In genomic region chr7:2211259-2211575, GRCh38 we compare ENCODE assay signal across 22 cellular contexts. TPM values are rescaled to one million over a fixed set of nuclear protein-coding genes. Genes with fewer than 3 reads are reported as not detected.
A peak's percentile ranks its signal among the peaks of the same experiment; 100 is the strongest.
DNase-seq lines count a peak whose midpoint lies in the region; ATAC-seq and TF ChIP-seq lines count a peak whose summit lies in the region.
"Had no signal": no experiment of that assay in that cellular context is flagged by ENCODE, and none has a peak within 500 bp of the region (broad histone marks: within the 10 kb centered on the region; RNA-seq: fewer than 3 reads in every experiment).

No MANE protein-coding gene starts in this region.

- no peaks in the 10 kb centered on the region for H3K9me2 ChIP-seq in hepatocyte (replicated peaks; ENCODE audit: insufficient read depth)

- H3K4me1 ChIP-seq in osteoblast (ENCODE audit: insufficient read depth, low read length) (no peaks in the 10 kb centered on the region), hepatocyte (ENCODE audit: insufficient read depth) (no peaks in the 10 kb centered on the region)
- no peaks in the 10 kb centered on the region for H3K4me1 ChIP-seq in effector memory CD4-positive, alpha-beta T cell (ENCODE audit: control insufficient read depth, insufficient read depth, low read length, poor library complexity, severe bottlenecking)

- H3K27me3 Mint-ChIP-seq in natural killer cell treated with Interleukin-12 subunit alpha and Interleukin-12 subunit beta and Interleukin-15 and Interleukin-18, amount 100 ng/mL, for 72 hours = no peaks in the 10 kb centered on the region
- H3K27me3 Mint-ChIP-seq in natural killer cell (ENCODE audit: low read depth in 2 of 2) = no peaks in the 10 kb centered on the region
- H3K27me3 Mint-ChIP-seq in glutamatergic neuron (ENCODE audit: unreplicated experiment) = peaks cover 11% of the 10 kb centered on the region

- no peak for ATAC-seq in natural killer cell treated with Interleukin-12 subunit alpha and Interleukin-12 subunit beta and Interleukin-15 and Interleukin-18, amount 100 ng/mL, for 72 hours
- ATAC-seq in natural killer cell = no peak
- ATAC-seq: K562 had no signal

- H3K27me3 ChIP-seq in osteoblast (ENCODE audit: insufficient read depth, low read length) (no peaks in the 10 kb centered on the region), hepatocyte (no peaks in the 10 kb centered on the region)
- H3K27me3 ChIP-seq in effector memory CD4-positive, alpha-beta T cell (replicated peaks; ENCODE audit: control insufficient read depth, insufficient read depth, low read length, poor library complexity, severe bottlenecking) = no peaks in the 10 kb centered on the region

- peaks cover 10% of the 10 kb centered on the region for H4K20me1 ChIP-seq in osteoblast (ENCODE audit: insufficient read depth, low read length)
- H4K20me1 ChIP-seq in hepatocyte (ENCODE audit: insufficient read depth, poor library complexity, severe bottlenecking) = no peaks in the 10 kb centered on the region

- H3K4me1 Mint-ChIP-seq in natural killer cell treated with Interleukin-12 subunit alpha and Interleukin-12 subunit beta and Interleukin-15 and Interleukin-18, amount 100 ng/mL, for 72 hours (ENCODE audit: low read depth in 2 of 2) = peaks cover 0 to 8% of the 10 kb centered on the region in 2 donors
- H3K4me1 Mint-ChIP-seq in natural killer cell (peaks cover 0 to 5% of the 10 kb centered on the region in 2 donors), glutamatergic neuron (ENCODE audit: low read depth, unreplicated experiment) (peaks cover 12% of the 10 kb centered on the region)
- H3K4me1 Mint-ChIP-seq: CD14-positive monocyte had no signal

- peaks cover 32% of the 10 kb centered on the region for H3K36me3 ChIP-seq in osteoblast (ENCODE audit: insufficient read depth, low read length)
- H3K36me3 ChIP-seq in hepatocyte (replicated peaks; ENCODE audit: insufficient read depth, low read depth) = no peaks in the 10 kb centered on the region
- peaks cover 34% of the 10 kb centered on the region for H3K36me3 ChIP-seq in effector memory CD4-positive, alpha-beta T cell (ENCODE audit: control insufficient read depth, insufficient read depth, low read length)

- WGBS in hepatocyte (ENCODE audit: low lambda C conversion rate, missing lambda C conversion rate) = 94% methylated on average over 8 of the region's 8 CpGs

- H3K4me3 ChIP-seq in osteoblast (ENCODE audit: insufficient read depth, low read length) = no peak overlapping the region
- H3K4me3 ChIP-seq in hepatocyte = no peak overlapping the region
- no peak overlapping the region for H3K4me3 ChIP-seq in effector memory CD4-positive, alpha-beta T cell (ENCODE audit: insufficient read depth, low read depth, low read length, poor library complexity, severe bottlenecking)
- H3K4me3 ChIP-seq: GM23248, K562 had no signal

- no peak overlapping the region for H3K4me3 Mint-ChIP-seq in natural killer cell treated with Interleukin-12 subunit alpha and Interleukin-12 subunit beta and Interleukin-15 and Interleukin-18, amount 100 ng/mL, for 72 hours
- no peak overlapping the region for H3K4me3 Mint-ChIP-seq in natural killer cell
- no peak overlapping the region for H3K4me3 Mint-ChIP-seq in glutamatergic neuron (ENCODE audit: unreplicated experiment)
- H3K4me3 Mint-ChIP-seq: CD14-positive monocyte had no signal

- H3K27ac ChIP-seq in osteoblast (ENCODE audit: low read depth, low read length) (no peak overlapping the region), hepatocyte (no peak overlapping the region)
- H3K27ac ChIP-seq in effector memory CD4-positive, alpha-beta T cell (ENCODE audit: insufficient read depth, low read length, poor library complexity, severe bottlenecking) = no peak overlapping the region
- H3K27ac ChIP-seq: GM23248 had no signal

- H3K4me2 ChIP-seq in osteoblast (ENCODE audit: insufficient read depth, low read length) (no peak overlapping the region), hepatocyte (no peak overlapping the region)

- no peak overlapping the region for H3K27ac Mint-ChIP-seq in natural killer cell treated with Interleukin-12 subunit alpha and Interleukin-12 subunit beta and Interleukin-15 and Interleukin-18, amount 100 ng/mL, for 72 hours
- H3K27ac Mint-ChIP-seq in natural killer cell = no peak overlapping the region
- no peak overlapping the region for H3K27ac Mint-ChIP-seq in glutamatergic neuron (ENCODE audit: unreplicated experiment)

- H3K9me3 Mint-ChIP-seq in natural killer cell treated with Interleukin-12 subunit alpha and Interleukin-12 subunit beta and Interleukin-15 and Interleukin-18, amount 100 ng/mL, for 72 hours = no peaks in the 10 kb centered on the region
- H3K9me3 Mint-ChIP-seq in natural killer cell = no peaks in the 10 kb centered on the region
- H3K9me3 Mint-ChIP-seq in glutamatergic neuron (ENCODE audit: unreplicated experiment) = peaks cover 1% of the 10 kb centered on the region

- H3K36me3 Mint-ChIP-seq in natural killer cell treated with Interleukin-12 subunit alpha and Interleukin-12 subunit beta and Interleukin-15 and Interleukin-18, amount 100 ng/mL, for 72 hours = peaks cover 21% of the 10 kb centered on the region
- peaks cover 7% of the 10 kb centered on the region for H3K36me3 Mint-ChIP-seq in natural killer cell
- peaks cover 7% of the 10 kb centered on the region for H3K36me3 Mint-ChIP-seq in glutamatergic neuron (ENCODE audit: unreplicated experiment)

- no peaks in the 10 kb centered on the region for H3K9me3 ChIP-seq in osteoblast (ENCODE audit: low read depth, low read length)
- H3K9me3 ChIP-seq in hepatocyte (ENCODE audit: low read depth) = no peaks in the 10 kb centered on the region
- no peaks in the 10 kb centered on the region for H3K9me3 ChIP-seq in effector memory CD4-positive, alpha-beta T cell (ENCODE audit: control insufficient read depth, low read length)

- H2AFZ ChIP-seq in osteoblast (ENCODE audit: low read length) (no peak overlapping the region), hepatocyte (no peak overlapping the region)
- H2AFZ ChIP-seq: GM23248 had no signal

- peaks cover 3% of the 10 kb centered on the region for H3K79me2 ChIP-seq in osteoblast (ENCODE audit: insufficient read depth, low read length)
- no peaks in the 10 kb centered on the region for H3K79me2 ChIP-seq in hepatocyte

- intact Hi-C loops in natural killer cell (cut with micrococcal nuclease) = no loop called here

- TF ChIP-seq CTCF in natural killer cell (IDR thresholded peaks at IDR 0.05) (no peak), glutamatergic neuron (IDR thresholded peaks at IDR 0.05; ENCODE audit: partially characterized antibody, unreplicated experiment) (no peak), osteoblast (IDR thresholded peaks at IDR 0.05; ENCODE audit: extremely low read depth, low read depth, low read length) (no peak), hepatocyte (IDR thresholded peaks at IDR 0.05; ENCODE audit: poor library complexity) (no peak)

- peak; percentile 54 for DNase-seq in natural killer cell treated with Interleukin-12 subunit alpha and Interleukin-12 subunit beta and Interleukin-15 and Interleukin-18, amount 100 ng/mL, for 72 hours (ENCODE audit: low spot score)
- DNase-seq in natural killer cell (no peak), glutamatergic neuron (peak; percentile 6), osteoblast (ENCODE audit: insufficient read length, low spot score, missing footprints) (peak; percentile 66), hepatocyte (ENCODE audit: low spot score) (no peak)
- no peak for DNase-seq in stimulated activated CD4-positive, alpha-beta T cell treated with anti-CD3 and anti-CD28 coated beads, Interleukin-4, amount 100 ng/mL, for 24 hours
- DNase-seq in effector memory CD4-positive, alpha-beta T cell = no peak
- DNase-seq: DMS53, GDM1, GM23248, HCEC 1CT, MM.1S, NCI-H1092, NCI-H1436, NCI-H187 treated with DMSO at 0.1 percent for 48 hours, NCI-H2107, NCI-H446 treated with DMSO at 0.1 percent for 48 hours, NCI-H526 treated with DMSO at 0.1 percent for 48 hours, OCI-M1, SHP77 had no signal

RNA-seq across cellular contexts. Expression of gene MAD1L1, which starts 21.5 kb away (rescaled TPM):
- 10 to 100 TPM; 39.5 to 79.4 TPM for total RNA-seq in natural killer cell treated with Interleukin-12 subunit alpha and Interleukin-12 subunit beta and Interleukin-15 and Interleukin-18, amount 100 ng/mL, for 72 hours
- total RNA-seq in natural killer cell = 10 to 100 TPM; 53.6 to 81.2 (median 77.4) TPM
- total RNA-seq in glutamatergic neuron (ENCODE audit: unreplicated experiment) = 57.6 TPM
- total RNA-seq in osteoblast = 66.2 and 72.2 TPM in 2 replicates
- total RNA-seq in hepatocyte = 31.0 and 31.6 TPM in 2 replicates
- 30.7 TPM in 2 replicates for polyA plus RNA-seq in hepatocyte

RNA-seq across cellular contexts. Expression of gene MRM2, which starts 30.8 kb away (rescaled TPM):
- total RNA-seq in natural killer cell treated with Interleukin-12 subunit alpha and Interleukin-12 subunit beta and Interleukin-15 and Interleukin-18, amount 100 ng/mL, for 72 hours = 10 to 100 TPM; 30.0 to 34.5 TPM
- total RNA-seq in natural killer cell (10 to 100 TPM in 2 of 3 donors, 1 to 10 TPM in 1; 7.9 to 12.0 (median 10.0) TPM), glutamatergic neuron (ENCODE audit: unreplicated experiment) (28.1 TPM), osteoblast (21.4 and 21.5 TPM in 2 replicates), hepatocyte (14.8 and 17.9 TPM in 2 replicates)
- polyA plus RNA-seq in hepatocyte = 27.5 and 31.3 TPM in 2 replicates

RNA-seq across cellular contexts. Expression of gene NUDT1, which starts 30.8 kb away (rescaled TPM):
- 10 to 100 TPM; 31.7 to 65.2 TPM for total RNA-seq in natural killer cell treated with Interleukin-12 subunit alpha and Interleukin-12 subunit beta and Interleukin-15 and Interleukin-18, amount 100 ng/mL, for 72 hours
- total RNA-seq in natural killer cell (10 to 100 TPM; 17.9 to 19.2 (median 18.2) TPM), glutamatergic neuron (ENCODE audit: unreplicated experiment) (19.5 TPM), osteoblast (18.5 and 21.8 TPM in 2 replicates), hepatocyte (6.5 and 9.6 TPM in 2 replicates)
- 16.3 and 21.0 TPM in 2 replicates for polyA plus RNA-seq in hepatocyte

Comparison
In these comparisons a context has a peak if more than half of its experiments do, and no peak if none do; other contexts are left out.
1. DNase-seq: peak in natural killer cell treated with Interleukin-12 subunit alpha and Interleukin-12 subunit beta and Interleukin-15 and Interleukin-18, amount 100 ng/mL, for 72 hours (single experiment), glutamatergic neuron (single experiment) and osteoblast (single experiment); none in natural killer cell (single experiment), hepatocyte (single experiment), stimulated activated CD4-positive, alpha-beta T cell treated with anti-CD3 and anti-CD28 coated beads, Interleukin-4, amount 100 ng/mL, for 24 hours (single experiment) and effector memory CD4-positive, alpha-beta T cell (0 of 3).